In genomic region chr10:125048101-125048864, GRCh38 we compare ENCODE assay signal across 8 cellular contexts.
A peak's percentile ranks its signal among the peaks of the same experiment; 100 is the strongest.
DNase-seq lines count a peak whose midpoint lies in the region; ATAC-seq and TF ChIP-seq lines count a peak whose summit lies in the region.

No MANE protein-coding gene starts in this region.

- H3K4me1 ChIP-seq in A673 (ENCODE audit: insufficient read depth, low read length, poor library complexity, severe bottlenecking) (peaks cover 49% of the 10 kb centered on the region), liver (ENCODE audit: control insufficient read depth in 4 of 4, insufficient read depth in 4 of 4, low read length in 3 of 4) (peaks cover 0 to 7% (median 4%) of the 10 kb centered on the region in 4 donors)

- no peaks in the 10 kb centered on the region for H3K27me3 ChIP-seq in A673 (replicated peaks; ENCODE audit: insufficient read depth, low read depth, low read length, poor library complexity)
- H3K27me3 ChIP-seq in liver (ENCODE audit: control insufficient read depth in 4 of 4, insufficient read depth in 4 of 4, low read length in 3 of 4), result no peaks in the 10 kb centered on the region

- DNase-seq in A673 (ENCODE audit: low spot score), result peak; percentile 84
- peak; percentile 82 for DNase-seq in GM13977 (ENCODE audit: low spot score)
- DNase-seq in NCI-H2227 (lab: John Stamatoyannopoulos, UW; ENCODE audit: unreplicated experiment), result peak; percentile 84
- DNase-seq in chondrocyte (ENCODE audit: low spot score), result no peak
- peak; percentile 28 to 70 (median 28) for DNase-seq in stimulated activated CD4-positive, alpha-beta T cell treated with anti-CD3 and anti-CD28 coated beads, TNF-alpha, amount 100 ng/mL, for 24 hours (ENCODE audit: low read depth in 3 of 3)

- POLR2A ChIA-PET in A673 (lab: Charles Lee; ENCODE audit: low non-redundant PET), result no interaction called here

- CTCF ChIA-PET in A673 (lab: Charles Lee), result interaction anchor here (0.6 to 1.6 kb wide), 10 partner anchors 9 to 963 kb away, joined by 3 to 15 read pairs (median 4); no protein-coding TSS in a partner anchor

- TF ChIP-seq CTCF in A673 (conservative IDR thresholded peaks at IDR 0.05; ENCODE audit: low read depth, low read length) (peak; percentile 92), GM13977 (IDR thresholded peaks at IDR 0.05; ENCODE audit: extremely low read depth, insufficient read depth, missing control alignments) (peak; percentile 98), chondrocyte (IDR thresholded peaks at IDR 0.05) (peak; percentile 98), liver (IDR thresholded peaks at IDR 0.05; ENCODE audit: low read depth, low read length, missing input control) (peak; percentile 96)

- intact Hi-C loops in A673 (cut with micrococcal nuclease; ENCODE audit: unreplicated experiment), result loop anchor here (5.0 to 10.0 kb wide), 2 partner anchors 294 to 657 kb away; no protein-coding TSS in a partner anchor

- ATAC-seq in HG02938 (IDR thresholded peaks at IDR 0.05; ENCODE audit: unreplicated experiment), result peak; percentile 81
- ATAC-seq in activated CD4-positive, CD25-positive, alpha-beta regulatory T cell treated with anti-CD3 and anti-CD28 coated beads, Interleukin-2, amount 50 U/mL, for 24 hours, result peak; percentile 51 to 53

- WGBS in liver, result 55% methylated on average over 16 of the region's 16 CpGs

- H3K36me3 Mint-ChIP-seq in chondrocyte (ENCODE audit: low read depth), result no peaks in the 10 kb centered on the region

- in situ Hi-C loops in GM13977 (cut with MboI; ENCODE audit: low pct_unique_long_range_greater_than_20kb, low sequenced_read_pairs, unreplicated experiment), result no loop called here

- H3K27me3 Mint-ChIP-seq in chondrocyte (ENCODE audit: low read depth), result no peaks in the 10 kb centered on the region

- no peak overlapping the region for H3K4me3 Mint-ChIP-seq in chondrocyte (ENCODE audit: unreplicated experiment)

- no peak overlapping the region for H3K4me3 ChIP-seq in A673 (ENCODE audit: low read depth, low read length, poor library complexity, severe bottlenecking)
- no peak overlapping the region for H3K4me3 ChIP-seq in liver (ENCODE audit: low read depth in 1 of 3, low read length in 3 of 3)

- no peaks in the 10 kb centered on the region for H3K9me3 ChIP-seq in A673 (ENCODE audit: low read depth, low read length, poor library complexity, severe bottlenecking)
- no peaks in the 10 kb centered on the region for H3K9me3 ChIP-seq in liver (ENCODE audit: control insufficient read depth in 4 of 4, low read length in 3 of 4)

- no peaks in the 10 kb centered on the region for H3K36me3 ChIP-seq in A673 (ENCODE audit: insufficient read depth, low read length, poor library complexity, severe bottlenecking)
- no peaks in the 10 kb centered on the region for H3K36me3 ChIP-seq in liver (ENCODE audit: control insufficient read depth in 4 of 4, insufficient read depth in 3 of 4, low read depth in 1 of 4, low read length in 3 of 4)

- peak; percentile 96 to 97 for TF ChIP-seq RAD21 in liver (IDR thresholded peaks at IDR 0.05)

- H3K27ac ChIP-seq in A673 (ENCODE audit: low read depth, low read length, poor library complexity, severe bottlenecking) (no peak overlapping the region), liver (ENCODE audit: low read depth in 1 of 2, low read length in 2 of 2) (no peak overlapping the region)

- BruUV-seq in A673 (replicated peaks; lab: Mats Ljungman, UMichigan), result no TSS peak

- H3K9me3 Mint-ChIP-seq in chondrocyte (ENCODE audit: low read depth), result no peaks in the 10 kb centered on the region

- peak overlapping the region; percentile 87 for H3K27ac Mint-ChIP-seq in chondrocyte (ENCODE audit: unreplicated experiment)

- H3K4me1 Mint-ChIP-seq in chondrocyte (ENCODE audit: low read depth), result peaks cover 62% of the 10 kb centered on the region

- H3K9ac ChIP-seq in liver (ENCODE audit: low read depth in 1 of 2, low read length in 2 of 2), result no peak overlapping the region

TF ChIP-seq in liver, 16 proteins besides CTCF, POLR2A, EP300 and RAD21:
- TF ChIP-seq NR2F2 (IDR thresholded peaks at IDR 0.05) (no peak), RXRA (IDR thresholded peaks at IDR 0.05) (peak in 1 of 2 donors; percentile 8), HNF4A (conservative IDR thresholded peaks at IDR 0.05) (no peak)
- TF ChIP-seq, protein P1, sequence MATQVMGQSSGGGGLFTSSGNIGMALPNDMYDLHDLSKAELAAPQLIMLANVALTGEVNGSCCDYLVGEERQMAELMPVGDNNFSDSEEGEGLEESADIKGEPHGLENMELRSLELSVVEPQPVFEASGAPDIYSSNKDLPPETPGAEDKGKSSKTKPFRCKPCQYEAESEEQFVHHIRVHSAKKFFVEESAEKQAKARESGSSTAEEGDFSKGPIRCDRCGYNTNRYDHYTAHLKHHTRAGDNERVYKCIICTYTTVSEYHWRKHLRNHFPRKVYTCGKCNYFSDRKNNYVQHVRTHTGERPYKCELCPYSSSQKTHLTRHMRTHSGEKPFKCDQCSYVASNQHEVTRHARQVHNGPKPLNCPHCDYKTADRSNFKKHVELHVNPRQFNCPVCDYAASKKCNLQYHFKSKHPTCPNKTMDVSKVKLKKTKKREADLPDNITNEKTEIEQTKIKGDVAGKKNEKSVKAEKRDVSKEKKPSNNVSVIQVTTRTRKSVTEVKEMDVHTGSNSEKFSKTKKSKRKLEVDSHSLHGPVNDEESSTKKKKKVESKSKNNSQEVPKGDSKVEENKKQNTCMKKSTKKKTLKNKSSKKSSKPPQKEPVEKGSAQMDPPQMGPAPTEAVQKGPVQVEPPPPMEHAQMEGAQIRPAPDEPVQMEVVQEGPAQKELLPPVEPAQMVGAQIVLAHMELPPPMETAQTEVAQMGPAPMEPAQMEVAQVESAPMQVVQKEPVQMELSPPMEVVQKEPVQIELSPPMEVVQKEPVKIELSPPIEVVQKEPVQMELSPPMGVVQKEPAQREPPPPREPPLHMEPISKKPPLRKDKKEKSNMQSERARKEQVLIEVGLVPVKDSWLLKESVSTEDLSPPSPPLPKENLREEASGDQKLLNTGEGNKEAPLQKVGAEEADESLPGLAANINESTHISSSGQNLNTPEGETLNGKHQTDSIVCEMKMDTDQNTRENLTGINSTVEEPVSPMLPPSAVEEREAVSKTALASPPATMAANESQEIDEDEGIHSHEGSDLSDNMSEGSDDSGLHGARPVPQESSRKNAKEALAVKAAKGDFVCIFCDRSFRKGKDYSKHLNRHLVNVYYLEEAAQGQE (IDR thresholded peaks at IDR 0.05), result no peak
TF ChIP-seq in liver: peak in this region for 1.
